Comparison of ENCODE assay signal across 1 cellular context in the genomic region with DNA sequence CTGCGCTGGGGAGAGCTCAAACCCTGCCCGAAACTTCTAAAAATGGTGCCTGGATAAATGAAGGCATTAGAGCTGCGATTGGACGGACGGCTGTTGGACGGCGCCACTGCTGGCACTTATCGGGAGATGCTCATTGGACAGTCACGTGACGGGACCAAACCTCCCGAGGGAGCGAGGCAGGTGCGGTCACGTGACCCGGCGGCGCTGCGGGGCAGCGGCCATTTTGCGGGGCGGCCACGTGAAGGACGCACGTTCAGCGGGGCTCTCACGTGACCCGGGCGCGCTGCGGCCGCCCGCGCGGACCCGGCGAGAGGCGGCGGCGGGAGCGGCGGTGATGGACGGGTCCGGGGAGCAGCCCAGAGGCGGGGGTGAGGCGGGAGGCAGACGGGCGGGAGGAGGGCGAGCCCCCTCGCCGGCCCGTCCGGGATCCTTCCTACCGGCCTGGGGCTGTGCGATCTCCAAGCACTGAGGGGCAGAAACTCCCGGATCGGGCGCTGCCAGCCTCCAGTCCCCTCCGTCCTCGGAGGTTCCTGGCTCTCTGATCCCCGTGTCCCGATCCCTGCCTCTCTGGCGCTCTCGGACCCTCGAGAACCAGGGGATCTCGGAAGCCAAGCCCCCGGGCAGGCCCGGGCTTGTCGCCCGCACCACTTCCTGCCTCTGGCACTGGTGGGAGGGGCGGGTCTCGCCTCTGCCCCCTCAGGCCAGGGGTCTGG.
TF ChIP-seq lines count a peak whose summit lies in the region.

A gene (plus strand): TSS at position 281 of the 713 bp plus-strand sequence. CDS start 54 bp downstream, at position 335.

TF ChIP-seq in HepG2, 621 proteins besides CTCF, POLR2A, EP300 and RAD21 (continued from another document and continues in another):
- TF ChIP-seq ZC3H4 (CRISPR knock-in tag; IDR thresholded peaks at IDR 0.05; ENCODE audit: borderline replicate concordance): no peak
- TF ChIP-seq, protein P1, sequence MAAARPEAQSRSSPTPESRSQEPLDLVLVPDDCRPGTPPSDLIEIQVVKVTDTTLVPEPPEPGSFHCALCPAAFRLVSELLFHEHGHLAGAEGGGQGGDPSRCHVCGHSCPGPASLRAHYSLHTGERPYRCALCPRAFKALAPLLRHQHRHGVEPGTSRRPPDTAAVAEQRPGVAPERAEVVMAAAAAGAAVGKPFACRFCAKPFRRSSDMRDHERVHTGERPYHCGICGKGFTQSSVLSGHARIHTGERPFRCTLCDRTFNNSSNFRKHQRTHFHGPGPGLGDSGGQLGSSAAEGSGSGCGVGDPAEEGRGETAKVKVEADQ (CRISPR knock-in tag; IDR thresholded peaks at IDR 0.05; ENCODE audit: borderline replicate concordance): peak; percentile 90; the same call in 1 of the 2 replicates
- TF ChIP-seq EZH2 (conservative IDR thresholded peaks at IDR 0.05; ENCODE audit: low read depth, low read length): no peak
- TF ChIP-seq ZNF761 (CRISPR knock-in tag; conservative IDR thresholded peaks at IDR 0.05): no peak
- peak; percentile 74; the same call in 1 of the 2 replicates for TF ChIP-seq MEIS2 (CRISPR knock-in tag; IDR thresholded peaks at IDR 0.05)
- peak; percentile 26; the same call in 1 of the 2 replicates for TF ChIP-seq CHCHD3 (CRISPR knock-in tag; IDR thresholded peaks at IDR 0.05)
- no peak for TF ChIP-seq NFE2 (CRISPR knock-in tag; IDR thresholded peaks at IDR 0.05)
- TF ChIP-seq, protein P2, sequence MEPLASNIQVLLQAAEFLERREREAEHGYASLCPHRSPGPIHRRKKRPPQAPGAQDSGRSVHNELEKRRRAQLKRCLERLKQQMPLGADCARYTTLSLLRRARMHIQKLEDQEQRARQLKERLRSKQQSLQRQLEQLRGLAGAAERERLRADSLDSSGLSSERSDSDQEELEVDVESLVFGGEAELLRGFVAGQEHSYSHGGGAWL (CRISPR knock-in tag; IDR thresholded peaks at IDR 0.05): peak; percentile 53; the same call in 1 of the 2 replicates
- TF ChIP-seq SP140L (CRISPR knock-in tag; IDR thresholded peaks at IDR 0.05; ENCODE audit: borderline replicate concordance): no peak
- TF ChIP-seq ZFP36 (IDR thresholded peaks at IDR 0.05; ENCODE audit: borderline replicate concordance, low read depth, low read length, partially characterized antibody): no peak
- peak; percentile 28 for TF ChIP-seq ISL2 (CRISPR knock-in tag; IDR thresholded peaks at IDR 0.05)
- TF ChIP-seq ZFAT (CRISPR knock-in tag; conservative IDR thresholded peaks at IDR 0.05): no peak
- TF ChIP-seq PCBP2 (optimal IDR thresholded peaks at IDR 0.05; ENCODE audit: low read depth, low read length, poor library complexity, severe bottlenecking): no peak
- no peak for TF ChIP-seq MED13 (CRISPR knock-in tag; IDR thresholded peaks at IDR 0.05)
- TF ChIP-seq ZNF431 (CRISPR knock-in tag; IDR thresholded peaks at IDR 0.05; ENCODE audit: borderline replicate concordance, low read depth): peak; percentile 52; the same call in 1 of the 2 replicates
- TF ChIP-seq, protein P3, sequence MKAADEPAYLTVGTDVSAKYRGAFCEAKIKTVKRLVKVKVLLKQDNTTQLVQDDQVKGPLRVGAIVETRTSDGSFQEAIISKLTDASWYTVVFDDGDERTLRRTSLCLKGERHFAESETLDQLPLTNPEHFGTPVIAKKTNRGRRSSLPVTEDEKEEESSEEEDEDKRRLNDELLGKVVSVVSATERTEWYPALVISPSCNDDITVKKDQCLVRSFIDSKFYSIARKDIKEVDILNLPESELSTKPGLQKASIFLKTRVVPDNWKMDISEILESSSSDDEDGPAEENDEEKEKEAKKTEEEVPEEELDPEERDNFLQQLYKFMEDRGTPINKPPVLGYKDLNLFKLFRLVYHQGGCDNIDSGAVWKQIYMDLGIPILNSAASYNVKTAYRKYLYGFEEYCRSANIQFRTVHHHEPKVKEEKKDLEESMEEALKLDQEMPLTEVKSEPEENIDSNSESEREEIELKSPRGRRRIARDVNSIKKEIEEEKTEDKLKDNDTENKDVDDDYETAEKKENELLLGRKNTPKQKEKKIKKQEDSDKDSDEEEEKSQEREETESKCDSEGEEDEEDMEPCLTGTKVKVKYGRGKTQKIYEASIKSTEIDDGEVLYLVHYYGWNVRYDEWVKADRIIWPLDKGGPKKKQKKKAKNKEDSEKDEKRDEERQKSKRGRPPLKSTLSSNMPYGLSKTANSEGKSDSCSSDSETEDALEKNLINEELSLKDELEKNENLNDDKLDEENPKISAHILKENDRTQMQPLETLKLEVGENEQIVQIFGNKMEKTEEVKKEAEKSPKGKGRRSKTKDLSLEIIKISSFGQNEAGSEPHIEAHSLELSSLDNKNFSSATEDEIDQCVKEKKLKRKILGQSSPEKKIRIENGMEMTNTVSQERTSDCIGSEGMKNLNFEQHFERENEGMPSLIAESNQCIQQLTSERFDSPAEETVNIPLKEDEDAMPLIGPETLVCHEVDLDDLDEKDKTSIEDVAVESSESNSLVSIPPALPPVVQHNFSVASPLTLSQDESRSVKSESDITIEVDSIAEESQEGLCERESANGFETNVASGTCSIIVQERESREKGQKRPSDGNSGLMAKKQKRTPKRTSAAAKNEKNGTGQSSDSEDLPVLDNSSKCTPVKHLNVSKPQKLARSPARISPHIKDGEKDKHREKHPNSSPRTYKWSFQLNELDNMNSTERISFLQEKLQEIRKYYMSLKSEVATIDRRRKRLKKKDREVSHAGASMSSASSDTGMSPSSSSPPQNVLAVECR (CRISPR knock-in tag; IDR thresholded peaks at IDR 0.05; ENCODE audit: borderline replicate concordance): peak; percentile 91
- TF ChIP-seq ZNF747 (CRISPR knock-in tag; IDR thresholded peaks at IDR 0.05; ENCODE audit: borderline replicate concordance): no peak
- peak; percentile 44; the same call in 1 of the 2 replicates for TF ChIP-seq ZNF138 (CRISPR knock-in tag; IDR thresholded peaks at IDR 0.05; ENCODE audit: low read depth)
- TF ChIP-seq, protein P4, sequence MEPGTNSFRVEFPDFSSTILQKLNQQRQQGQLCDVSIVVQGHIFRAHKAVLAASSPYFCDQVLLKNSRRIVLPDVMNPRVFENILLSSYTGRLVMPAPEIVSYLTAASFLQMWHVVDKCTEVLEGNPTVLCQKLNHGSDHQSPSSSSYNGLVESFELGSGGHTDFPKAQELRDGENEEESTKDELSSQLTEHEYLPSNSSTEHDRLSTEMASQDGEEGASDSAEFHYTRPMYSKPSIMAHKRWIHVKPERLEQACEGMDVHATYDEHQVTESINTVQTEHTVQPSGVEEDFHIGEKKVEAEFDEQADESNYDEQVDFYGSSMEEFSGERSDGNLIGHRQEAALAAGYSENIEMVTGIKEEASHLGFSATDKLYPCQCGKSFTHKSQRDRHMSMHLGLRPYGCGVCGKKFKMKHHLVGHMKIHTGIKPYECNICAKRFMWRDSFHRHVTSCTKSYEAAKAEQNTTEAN (CRISPR knock-in tag; conservative IDR thresholded peaks at IDR 0.05): peak; percentile 73
- no peak for TF ChIP-seq PAX8 (CRISPR knock-in tag; IDR thresholded peaks at IDR 0.05; ENCODE audit: borderline replicate concordance)
- TF ChIP-seq ZNF570 (CRISPR knock-in tag; IDR thresholded peaks at IDR 0.05; ENCODE audit: borderline replicate concordance): no peak
- no peak for TF ChIP-seq ZNF891 (CRISPR knock-in tag; IDR thresholded peaks at IDR 0.05)
- TF ChIP-seq ZNF263 (CRISPR knock-in tag; IDR thresholded peaks at IDR 0.05): no peak
- no peak for TF ChIP-seq ZNF30 (CRISPR knock-in tag; IDR thresholded peaks at IDR 0.05)
- TF ChIP-seq KDM5A (IDR thresholded peaks at IDR 0.05; ENCODE audit: borderline replicate concordance, low read length): peak; percentile 70
- no peak for TF ChIP-seq SRSF1 (optimal IDR thresholded peaks at IDR 0.05; ENCODE audit: low read depth, low read length)
- TF ChIP-seq NR2C2 (CRISPR knock-in tag; IDR thresholded peaks at IDR 0.05; ENCODE audit: borderline replicate concordance): peak; percentile 77
- TF ChIP-seq NCOA1 (CRISPR knock-in tag; IDR thresholded peaks at IDR 0.05): no peak
- 0 out of 2 replicates have a peak, but pooled peaks have one; percentile 25 for TF ChIP-seq ZNF709 (CRISPR knock-in tag; IDR thresholded peaks at IDR 0.05)
- peak; percentile 67; the same call in 1 of the 2 replicates for TF ChIP-seq SMYD3 (CRISPR knock-in tag; IDR thresholded peaks at IDR 0.05)
- TF ChIP-seq SP4 (CRISPR knock-in tag; IDR thresholded peaks at IDR 0.05): peak; percentile 78
- TF ChIP-seq, protein P5, sequence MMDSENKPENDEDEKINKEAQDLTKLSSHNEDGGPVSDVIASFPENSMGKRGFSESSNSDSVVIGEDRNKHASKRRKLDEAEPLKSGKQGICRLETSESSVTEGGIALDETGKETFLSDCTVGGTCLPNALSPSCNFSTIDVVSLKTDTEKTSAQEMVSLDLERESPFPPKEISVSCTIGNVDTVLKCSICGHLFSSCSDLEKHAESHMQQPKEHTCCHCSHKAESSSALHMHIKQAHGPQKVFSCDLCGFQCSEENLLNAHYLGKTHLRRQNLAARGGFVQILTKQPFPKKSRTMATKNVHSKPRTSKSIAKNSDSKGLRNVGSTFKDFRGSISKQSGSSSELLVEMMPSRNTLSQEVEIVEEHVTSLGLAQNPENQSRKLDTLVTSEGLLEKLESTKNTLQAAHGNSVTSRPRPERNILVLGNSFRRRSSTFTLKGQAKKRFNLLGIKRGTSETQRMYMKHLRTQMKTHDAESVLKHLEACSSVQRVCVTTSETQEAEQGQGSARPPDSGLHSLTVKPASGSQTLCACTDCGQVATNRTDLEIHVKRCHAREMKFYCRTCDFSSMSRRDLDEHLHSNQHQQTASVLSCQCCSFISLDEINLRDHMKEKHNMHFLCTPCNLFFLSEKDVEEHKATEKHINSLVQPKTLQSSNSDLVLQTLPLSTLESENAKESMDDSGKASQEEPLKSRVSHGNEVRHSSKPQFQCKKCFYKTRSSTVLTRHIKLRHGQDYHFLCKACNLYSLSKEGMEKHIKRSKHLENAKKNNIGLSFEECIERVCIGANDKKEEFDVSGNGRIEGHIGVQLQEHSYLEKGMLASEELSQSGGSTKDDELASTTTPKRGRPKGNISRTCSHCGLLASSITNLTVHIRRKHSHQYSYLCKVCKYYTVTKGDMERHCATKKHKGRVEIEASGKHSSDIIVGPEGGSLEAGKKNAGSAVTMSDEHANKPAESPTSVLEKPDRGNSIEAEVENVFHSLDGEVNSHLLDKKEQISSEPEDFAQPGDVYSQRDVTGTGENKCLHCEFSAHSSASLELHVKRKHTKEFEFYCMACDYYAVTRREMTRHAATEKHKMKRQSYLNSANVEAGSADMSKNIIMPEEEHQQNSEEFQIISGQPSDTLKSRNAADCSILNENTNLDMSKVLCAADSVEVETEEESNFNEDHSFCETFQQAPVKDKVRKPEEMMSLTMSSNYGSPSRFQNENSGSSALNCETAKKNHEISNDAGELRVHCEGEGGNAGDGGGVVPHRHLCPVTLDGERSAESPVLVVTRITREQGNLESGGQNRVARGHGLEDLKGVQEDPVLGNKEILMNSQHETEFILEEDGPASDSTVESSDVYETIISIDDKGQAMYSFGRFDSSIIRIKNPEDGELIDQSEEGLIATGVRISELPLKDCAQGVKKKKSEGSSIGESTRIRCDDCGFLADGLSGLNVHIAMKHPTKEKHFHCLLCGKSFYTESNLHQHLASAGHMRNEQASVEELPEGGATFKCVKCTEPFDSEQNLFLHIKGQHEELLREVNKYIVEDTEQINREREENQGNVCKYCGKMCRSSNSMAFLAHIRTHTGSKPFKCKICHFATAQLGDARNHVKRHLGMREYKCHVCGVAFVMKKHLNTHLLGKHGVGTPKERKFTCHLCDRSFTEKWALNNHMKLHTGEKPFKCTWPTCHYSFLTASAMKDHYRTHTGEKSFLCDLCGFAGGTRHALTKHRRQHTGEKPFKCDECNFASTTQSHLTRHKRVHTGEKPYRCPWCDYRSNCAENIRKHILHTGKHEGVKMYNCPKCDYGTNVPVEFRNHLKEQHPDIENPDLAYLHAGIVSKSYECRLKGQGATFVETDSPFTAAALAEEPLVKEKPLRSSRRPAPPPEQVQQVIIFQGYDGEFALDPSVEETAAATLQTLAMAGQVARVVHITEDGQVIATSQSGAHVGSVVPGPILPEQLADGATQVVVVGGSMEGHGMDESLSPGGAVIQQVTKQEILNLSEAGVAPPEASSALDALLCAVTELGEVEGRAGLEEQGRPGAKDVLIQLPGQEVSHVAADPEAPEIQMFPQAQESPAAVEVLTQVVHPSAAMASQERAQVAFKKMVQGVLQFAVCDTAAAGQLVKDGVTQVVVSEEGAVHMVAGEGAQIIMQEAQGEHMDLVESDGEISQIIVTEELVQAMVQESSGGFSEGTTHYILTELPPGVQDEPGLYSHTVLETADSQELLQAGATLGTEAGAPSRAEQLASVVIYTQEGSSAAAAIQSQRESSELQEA (CRISPR knock-in tag; IDR thresholded peaks at IDR 0.05; ENCODE audit: not compliant biosample characterization): no peak
- TF ChIP-seq, protein P6, sequence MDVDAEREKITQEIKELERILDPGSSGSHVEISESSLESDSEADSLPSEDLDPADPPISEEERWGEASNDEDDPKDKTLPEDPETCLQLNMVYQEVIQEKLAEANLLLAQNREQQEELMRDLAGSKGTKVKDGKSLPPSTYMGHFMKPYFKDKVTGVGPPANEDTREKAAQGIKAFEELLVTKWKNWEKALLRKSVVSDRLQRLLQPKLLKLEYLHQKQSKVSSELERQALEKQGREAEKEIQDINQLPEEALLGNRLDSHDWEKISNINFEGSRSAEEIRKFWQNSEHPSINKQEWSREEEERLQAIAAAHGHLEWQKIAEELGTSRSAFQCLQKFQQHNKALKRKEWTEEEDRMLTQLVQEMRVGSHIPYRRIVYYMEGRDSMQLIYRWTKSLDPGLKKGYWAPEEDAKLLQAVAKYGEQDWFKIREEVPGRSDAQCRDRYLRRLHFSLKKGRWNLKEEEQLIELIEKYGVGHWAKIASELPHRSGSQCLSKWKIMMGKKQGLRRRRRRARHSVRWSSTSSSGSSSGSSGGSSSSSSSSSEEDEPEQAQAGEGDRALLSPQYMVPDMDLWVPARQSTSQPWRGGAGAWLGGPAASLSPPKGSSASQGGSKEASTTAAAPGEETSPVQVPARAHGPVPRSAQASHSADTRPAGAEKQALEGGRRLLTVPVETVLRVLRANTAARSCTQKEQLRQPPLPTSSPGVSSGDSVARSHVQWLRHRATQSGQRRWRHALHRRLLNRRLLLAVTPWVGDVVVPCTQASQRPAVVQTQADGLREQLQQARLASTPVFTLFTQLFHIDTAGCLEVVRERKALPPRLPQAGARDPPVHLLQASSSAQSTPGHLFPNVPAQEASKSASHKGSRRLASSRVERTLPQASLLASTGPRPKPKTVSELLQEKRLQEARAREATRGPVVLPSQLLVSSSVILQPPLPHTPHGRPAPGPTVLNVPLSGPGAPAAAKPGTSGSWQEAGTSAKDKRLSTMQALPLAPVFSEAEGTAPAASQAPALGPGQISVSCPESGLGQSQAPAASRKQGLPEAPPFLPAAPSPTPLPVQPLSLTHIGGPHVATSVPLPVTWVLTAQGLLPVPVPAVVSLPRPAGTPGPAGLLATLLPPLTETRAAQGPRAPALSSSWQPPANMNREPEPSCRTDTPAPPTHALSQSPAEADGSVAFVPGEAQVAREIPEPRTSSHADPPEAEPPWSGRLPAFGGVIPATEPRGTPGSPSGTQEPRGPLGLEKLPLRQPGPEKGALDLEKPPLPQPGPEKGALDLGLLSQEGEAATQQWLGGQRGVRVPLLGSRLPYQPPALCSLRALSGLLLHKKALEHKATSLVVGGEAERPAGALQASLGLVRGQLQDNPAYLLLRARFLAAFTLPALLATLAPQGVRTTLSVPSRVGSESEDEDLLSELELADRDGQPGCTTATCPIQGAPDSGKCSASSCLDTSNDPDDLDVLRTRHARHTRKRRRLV (CRISPR knock-in tag; IDR thresholded peaks at IDR 0.05): no peak
- TF ChIP-seq, protein P7, sequence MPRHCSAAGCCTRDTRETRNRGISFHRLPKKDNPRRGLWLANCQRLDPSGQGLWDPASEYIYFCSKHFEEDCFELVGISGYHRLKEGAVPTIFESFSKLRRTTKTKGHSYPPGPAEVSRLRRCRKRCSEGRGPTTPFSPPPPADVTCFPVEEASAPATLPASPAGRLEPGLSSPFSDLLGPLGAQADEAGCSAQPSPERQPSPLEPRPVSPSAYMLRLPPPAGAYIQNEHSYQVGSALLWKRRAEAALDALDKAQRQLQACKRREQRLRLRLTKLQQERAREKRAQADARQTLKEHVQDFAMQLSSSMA (CRISPR knock-in tag; IDR thresholded peaks at IDR 0.05): no peak
